8 cellular contexts compared by ENCODE assay signal in the genomic region with DNA sequence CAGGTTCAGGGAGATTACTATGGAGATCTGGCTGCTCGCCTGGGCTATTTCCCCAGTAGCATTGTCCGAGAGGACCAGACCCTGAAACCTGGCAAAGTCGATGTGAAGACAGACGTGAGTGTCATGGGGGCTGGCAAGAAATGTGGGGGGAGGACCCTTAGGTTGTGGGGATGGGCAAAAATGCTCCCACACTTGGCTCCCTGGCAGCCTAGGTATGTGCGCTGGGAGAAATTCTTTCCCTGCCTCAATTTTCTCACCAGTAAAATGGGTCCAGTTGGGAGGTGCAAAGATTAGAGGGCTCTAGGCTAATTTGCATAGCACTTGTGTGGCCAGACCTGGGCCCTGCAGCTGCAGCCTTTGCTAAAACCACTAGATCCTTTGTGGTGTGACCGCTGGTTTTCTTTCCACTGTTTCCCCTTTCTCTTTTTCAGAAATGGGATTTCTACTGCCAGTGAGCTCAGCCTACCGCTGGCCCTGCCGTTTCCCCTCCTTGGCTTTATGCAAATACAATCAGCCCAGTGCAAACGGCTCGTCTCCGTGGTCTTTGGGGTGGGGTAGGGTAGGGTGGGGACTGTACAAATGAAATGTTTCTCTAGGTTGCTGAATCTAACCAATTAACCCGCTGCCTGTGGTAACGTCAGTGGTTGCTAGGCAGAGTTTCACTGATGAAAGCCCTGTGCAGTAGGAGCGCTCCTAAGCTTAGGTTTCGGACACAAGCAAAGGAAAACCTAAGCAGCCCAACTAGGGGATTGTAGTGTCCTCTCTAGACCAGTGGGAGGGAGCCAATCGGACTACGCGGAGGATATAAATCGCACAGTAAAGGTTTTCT.
DNase-seq lines count a peak whose midpoint lies in the region; ATAC-seq lines count a peak whose summit lies in the region.

No MANE protein-coding gene starts in this region.

- H3K36me3 Mint-ChIP-seq in central memory CD8-positive, alpha-beta T cell (ENCODE audit: insufficient read depth) = peaks cover 23% of the 10 kb centered on the region

- no peaks in the 10 kb centered on the region for H3K9me3 Mint-ChIP-seq in central memory CD8-positive, alpha-beta T cell

- H3K4me3 Mint-ChIP-seq in central memory CD8-positive, alpha-beta T cell = peak overlapping the region; percentile 91

- H3K27ac Mint-ChIP-seq in central memory CD8-positive, alpha-beta T cell (ENCODE audit: low read depth) = peak overlapping the region; percentile 94

- ATAC-seq in GM18907 (IDR thresholded peaks at IDR 0.05; ENCODE audit: unreplicated experiment) (peak; percentile 63), HG03175 (IDR thresholded peaks at IDR 0.05; ENCODE audit: unreplicated experiment) (peak; percentile 59)
- peak; percentile 84 for ATAC-seq in central memory CD8-positive, alpha-beta T cell (replicated peaks; ENCODE audit: extremely low read depth, poor library complexity, severe bottlenecking)

- H3K27me3 Mint-ChIP-seq in central memory CD8-positive, alpha-beta T cell = no peaks in the 10 kb centered on the region

- DNase-seq in ACHN = peak; percentile 89
- peak; percentile 99 for DNase-seq in NCI-H2227 (lab: John Stamatoyannopoulos, UW; ENCODE audit: unreplicated experiment)
- peak; percentile 55 to 77 (median 70) for DNase-seq in activated CD4-positive, CD25-positive, alpha-beta regulatory T cell (lab: John Stamatoyannopoulos, UW)
- peak; percentile 79 to 90 for DNase-seq in central memory CD8-positive, alpha-beta T cell (ENCODE audit: low spot score in 2 of 2)
- peak; percentile 97 for DNase-seq in islet precursor cell
- DNase-seq in stimulated activated CD4-positive, alpha-beta T cell treated with anti-CD3 and anti-CD28 coated beads, Interleukin-12 subunit alpha, Interleukin-12 subunit beta, amount 100 ng/mL, for 48 hours (ENCODE audit: low read depth in 2 of 3, low spot score in 1 of 3) = peak; percentile 79 to 92 (median 89)

- H3K4me1 Mint-ChIP-seq in central memory CD8-positive, alpha-beta T cell = peaks cover 40% of the 10 kb centered on the region

- in situ Hi-C loops in ACHN (cut with HindIII; ENCODE audit: low pct_ligation_motif_present, low pct_unique_long_range_greater_than_20kb, low sequenced_read_pairs) = no loop called here

Comparison
In these comparisons a context has a peak if more than half of its experiments do, and no peak if none do; other contexts are left out.
1. Peak in every context shown above with its lines: DNase-seq and ATAC-seq.